Comparison of ENCODE assay signal across 7 cellular contexts in genomic region chr7:73719806-73720169, GRCh38. TPM values are rescaled to one million over a fixed set of nuclear protein-coding genes. Genes with fewer than 3 reads are reported as not detected.
A peak's percentile ranks its signal among the peaks of the same experiment; 100 is the strongest.
DNase-seq lines count a peak whose midpoint lies in the region; ATAC-seq, FAIRE-seq and TF ChIP-seq lines count a peak whose summit lies in the region.

No MANE protein-coding gene starts in this region.

- no peaks in the 10 kb centered on the region for H3K9me3 ChIP-seq in SK-N-MC (ENCODE audit: low read depth, low read length)

- TF ChIP-seq CTCF in GM23338 (conservative IDR thresholded peaks at IDR 0.05; ENCODE audit: low read depth in 2 of 2) = no peak

- peak overlapping the region; percentile 78 for H3K4me2 ChIP-seq in GM23338

- H3K27me3 ChIP-seq in GM23338 (ENCODE audit: insufficient read depth) = peaks cover 24% of the 10 kb centered on the region

- H3K4me3 ChIP-seq in GM23338 (peak overlapping the region; percentile 53), SK-N-MC (peak overlapping the region; percentile 62)

- H3F3A ChIP-seq in GM23338 (replicated peaks; ENCODE audit: low read depth) = no peaks in the 10 kb centered on the region

- no peaks in the 10 kb centered on the region for H3K9me2 ChIP-seq in GM23338 (ENCODE audit: insufficient read depth)

- DNase-seq in GM23338 (ENCODE audit: low spot score) (no peak), SK-N-MC (ENCODE audit: low read depth, low spot score) (no peak), left ventricle myocardium superior (no peak), HTR-8/SVneo (ENCODE audit: insufficient read length, low spot score) (no peak)
- DNase-seq in stimulated activated naive B cell treated with anti-CD40 and anti-IgM and Interleukin-4, amounts not matched to agents 10 μg/mL and 1 μg/mL and 100 μg/mL, for 72 hours = no peak

- intact Hi-C loops in left ventricle myocardium superior (cut with micrococcal nuclease) = loop anchor here (5.0 kb wide), 1 partner anchor 107 kb away; no protein-coding TSS in a partner anchor

- no peak overlapping the region for H3K9ac ChIP-seq in SK-N-MC (ENCODE audit: insufficient read length)

- peak overlapping the region; percentile 70 for H3K4me3 Mint-ChIP-seq in GM23338
- H3K4me3 Mint-ChIP-seq in stimulated activated naive B cell treated with anti-CD40 and anti-IgM and Interleukin-4, amounts not matched to agents 10 μg/mL and 1 μg/mL and 100 μg/mL, for 72 hours = peak overlapping the region; percentile 71 to 72

- H3K36me3 ChIP-seq in GM23338 (ENCODE audit: insufficient read depth) (no peaks in the 10 kb centered on the region), SK-N-MC (ENCODE audit: insufficient read depth, low read length) (no peaks in the 10 kb centered on the region)

- H3K27ac ChIP-seq in GM23338 (ENCODE audit: low read depth) (no peak overlapping the region), SK-N-MC (no peak overlapping the region)

- H3K4me1 ChIP-seq in GM23338 (ENCODE audit: insufficient read depth) = no peaks in the 10 kb centered on the region; the same call in 1 of the 2 replicates

- H4K20me1 ChIP-seq in GM23338 (replicated peaks; ENCODE audit: insufficient read depth) = no peaks in the 10 kb centered on the region; the same call in 1 of the 2 replicates

- H3K9me3 Mint-ChIP-seq in GM23338 = no peaks in the 10 kb centered on the region
- no peaks in the 10 kb centered on the region for H3K9me3 Mint-ChIP-seq in stimulated activated naive B cell treated with anti-CD40 and anti-IgM and Interleukin-4, amounts not matched to agents 10 μg/mL and 1 μg/mL and 100 μg/mL, for 72 hours

- ATAC-seq in GM23338 (no peak; the same call in 2 of the 3 replicates), left ventricle myocardium superior (peak; percentile 13), GM21367 (IDR thresholded peaks at IDR 0.05; ENCODE audit: unreplicated experiment) (no peak), GM18907 (IDR thresholded peaks at IDR 0.05; ENCODE audit: unreplicated experiment) (no peak)
- peak in 1 of 2 donors; percentile 4 for ATAC-seq in stimulated activated naive B cell treated with anti-CD40 and anti-IgM and Interleukin-4, amounts not matched to agents 10 μg/mL and 1 μg/mL and 100 μg/mL, for 72 hours (replicated peaks)

- H2AFZ ChIP-seq in GM23338 = peak overlapping the region; percentile 90

- no peaks in the 10 kb centered on the region; the same call in 2 of the 3 replicates for H3K4me1 Mint-ChIP-seq in GM23338
- H3K4me1 Mint-ChIP-seq in stimulated activated naive B cell treated with anti-CD40 and anti-IgM and Interleukin-4, amounts not matched to agents 10 μg/mL and 1 μg/mL and 100 μg/mL, for 72 hours = peaks cover 22 to 35% of the 10 kb centered on the region in 2 donors

- no peak overlapping the region for H3K27ac Mint-ChIP-seq in GM23338
- H3K27ac Mint-ChIP-seq in stimulated activated naive B cell treated with anti-CD40 and anti-IgM and Interleukin-4, amounts not matched to agents 10 μg/mL and 1 μg/mL and 100 μg/mL, for 72 hours = peak overlapping the region; percentile 51

- no peak for FAIRE-seq in HTR-8/SVneo (lab: Jason Lieb, UNC)

- peaks cover 17% of the 10 kb centered on the region for H3K27me3 Mint-ChIP-seq in GM23338 (ENCODE audit: insufficient read depth, low read depth, poor library complexity)
- H3K27me3 Mint-ChIP-seq in stimulated activated naive B cell treated with anti-CD40 and anti-IgM and Interleukin-4, amounts not matched to agents 10 μg/mL and 1 μg/mL and 100 μg/mL, for 72 hours = peaks cover 37 to 45% of the 10 kb centered on the region in 2 donors

- H3K36me3 Mint-ChIP-seq in GM23338 (ENCODE audit: low read depth) = no peaks in the 10 kb centered on the region
- no peaks in the 10 kb centered on the region for H3K36me3 Mint-ChIP-seq in stimulated activated naive B cell treated with anti-CD40 and anti-IgM and Interleukin-4, amounts not matched to agents 10 μg/mL and 1 μg/mL and 100 μg/mL, for 72 hours

- no peaks in the 10 kb centered on the region for H3K79me2 ChIP-seq in GM23338 (replicated peaks; ENCODE audit: insufficient read depth)

TF ChIP-seq in GM23338, 12 proteins besides CTCF, POLR2A, EP300 and RAD21 (continues in another document):
- TF ChIP-seq, protein P1, sequence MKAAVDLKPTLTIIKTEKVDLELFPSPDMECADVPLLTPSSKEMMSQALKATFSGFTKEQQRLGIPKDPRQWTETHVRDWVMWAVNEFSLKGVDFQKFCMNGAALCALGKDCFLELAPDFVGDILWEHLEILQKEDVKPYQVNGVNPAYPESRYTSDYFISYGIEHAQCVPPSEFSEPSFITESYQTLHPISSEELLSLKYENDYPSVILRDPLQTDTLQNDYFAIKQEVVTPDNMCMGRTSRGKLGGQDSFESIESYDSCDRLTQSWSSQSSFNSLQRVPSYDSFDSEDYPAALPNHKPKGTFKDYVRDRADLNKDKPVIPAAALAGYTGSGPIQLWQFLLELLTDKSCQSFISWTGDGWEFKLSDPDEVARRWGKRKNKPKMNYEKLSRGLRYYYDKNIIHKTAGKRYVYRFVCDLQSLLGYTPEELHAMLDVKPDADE (IDR thresholded peaks at IDR 0.05) = no peak
- TF ChIP-seq CREB1 (CRISPR knock-in tag; IDR thresholded peaks at IDR 0.05; ENCODE audit: low read depth) = no peak
- TF ChIP-seq ZNF114 (CRISPR knock-in tag; IDR thresholded peaks at IDR 0.05) = no peak
- no peak for TF ChIP-seq NANOG (IDR thresholded peaks at IDR 0.05; ENCODE audit: borderline replicate concordance)

RNA-seq across cellular contexts. Expression of gene STX1A, which starts 0.3 kb away (rescaled TPM):
- total RNA-seq in GM23338 (2014; rRNA removed; shearing (Covaris generic)) = 9.4 and 19.8 TPM in 2 replicates
- polyA plus RNA-seq in GM23338 (2016; fragmentation: Nextera tagmentation; extraction: Ambion mirVana) = 9.1 and 11.7 TPM in 2 replicates
- 3.0 TPM for total RNA-seq in left ventricle myocardium superior

RNA-seq across cellular contexts. Expression of gene ABHD11, which starts 18.8 kb away (rescaled TPM):
- 16.3 and 24.6 TPM in 2 replicates for total RNA-seq in GM23338 (2014; rRNA removed; shearing (Covaris generic))
- polyA plus RNA-seq in GM23338 (2016; fragmentation: Nextera tagmentation; extraction: Ambion mirVana) = 18.0 and 18.7 TPM in 2 replicates
- total RNA-seq in left ventricle myocardium superior = 24.0 TPM

RNA-seq across cellular contexts. Expression of gene BUD23, which starts 36.4 kb away (rescaled TPM):
- total RNA-seq in GM23338 (2014; rRNA removed; shearing (Covaris generic)) = 57.2 and 62.1 TPM in 2 replicates
- 117 and 129 TPM in 2 replicates for polyA plus RNA-seq in GM23338 (2016; fragmentation: Nextera tagmentation; extraction: Ambion mirVana)
- total RNA-seq in left ventricle myocardium superior = 79.8 TPM

RNA-seq across cellular contexts. Expression of gene DNAJC30, which starts 36.5 kb away (rescaled TPM):
- 1.3 and 2.8 TPM in 2 replicates for total RNA-seq in GM23338 (2014; rRNA removed; shearing (Covaris generic))
- 5.2 and 5.6 TPM in 2 replicates for polyA plus RNA-seq in GM23338 (2016; fragmentation: Nextera tagmentation; extraction: Ambion mirVana)
- 13.2 TPM for total RNA-seq in left ventricle myocardium superior

RNA-seq across cellular contexts. Expression of gene CLDN3, which starts 50.3 kb away (rescaled TPM):
- total RNA-seq in GM23338 (2014; rRNA removed; shearing (Covaris generic)) = 24.1 and 27.7 TPM in 2 replicates
- 20.1 and 21.4 TPM in 2 replicates for polyA plus RNA-seq in GM23338 (2016; fragmentation: Nextera tagmentation; extraction: Ambion mirVana)
- not detected for total RNA-seq in left ventricle myocardium superior
